In genomic region chr15:47551079-47551478, GRCh38 we compare ENCODE assay signal across 20 cellular contexts.
DNase-seq lines count a peak whose midpoint lies in the region; ATAC-seq and TF ChIP-seq lines count a peak whose summit lies in the region.
"Had no signal": no experiment of that assay in that cellular context is flagged by ENCODE, and none has a peak within 500 bp of the region (broad histone marks: within the 10 kb centered on the region; RNA-seq: fewer than 3 reads in every experiment).

No MANE protein-coding gene starts in this region.

- H2AFZ ChIP-seq in Loucy (ENCODE audit: low read length) (no peak overlapping the region), neuronal stem cell (ENCODE audit: low read length) (no peak overlapping the region)

- H3K36me3 ChIP-seq in Loucy (ENCODE audit: insufficient read depth, low read length): no peaks in the 10 kb centered on the region
- H3K36me3 ChIP-seq in neuronal stem cell (replicated peaks in 1 of 2; ENCODE audit: control insufficient read depth in 2 of 2, insufficient read depth in 2 of 2, low read length in 2 of 2): no peaks in the 10 kb centered on the region
- no peaks in the 10 kb centered on the region for H3K36me3 ChIP-seq in stomach
- H3K36me3 ChIP-seq: lower lobe of right lung, Peyer's patch, suprapubic skin had no signal

- no peak overlapping the region for H2BK15ac ChIP-seq in neuronal stem cell (ENCODE audit: low read length)

- H3K4me2 ChIP-seq in Loucy (ENCODE audit: low read depth, low read length, poor library complexity, severe bottlenecking): no peak overlapping the region
- H3K4me2 ChIP-seq in neuronal stem cell (ENCODE audit: insufficient read depth, low read length, poor library complexity, severe bottlenecking): no peak overlapping the region
- H3K4me2 ChIP-seq: A549 had no signal

- no peak overlapping the region for H4K91ac ChIP-seq in neuronal stem cell (ENCODE audit: low read depth, low read length, poor library complexity)

- H3K9me3 ChIP-seq in Loucy (ENCODE audit: insufficient read depth, low read depth, low read length) (no peaks in the 10 kb centered on the region), neuronal stem cell (replicated peaks in 1 of 2; ENCODE audit: control insufficient read depth in 2 of 2, insufficient read depth in 1 of 2, low read depth in 1 of 2, low read length in 2 of 2) (no peaks in the 10 kb centered on the region), stomach (no peaks in the 10 kb centered on the region)
- H3K9me3 ChIP-seq: A549, lower lobe of right lung, Peyer's patch, suprapubic skin had no signal

- no peak overlapping the region for H3K9ac ChIP-seq in Loucy (ENCODE audit: low read depth, low read length, poor library complexity, severe bottlenecking)
- H3K9ac ChIP-seq in neuronal stem cell (ENCODE audit: low read depth, low read length, poor library complexity): peak overlapping the region; percentile 51

- DNase-seq in NCI-H82 (lab: John Stamatoyannopoulos, UW): peak; percentile 57
- no peak for DNase-seq in NCI-H82 treated with DMSO at 0.1 percent for 48 hours (lab: John Stamatoyannopoulos, UW; ENCODE audit: unreplicated experiment)
- DNase-seq in dermis blood vessel endothelial cell: peak; percentile 9
- peak; percentile 8 for DNase-seq in neuronal stem cell (ENCODE audit: low spot score)
- no peak for DNase-seq in GF-D8 (lab: John Stamatoyannopoulos, UW)
- no peak for DNase-seq in stomach
- DNase-seq: COR-L47; dorsolateral prefrontal cortex; H7; Karpas-422; lower lobe of right lung; naive thymus-derived CD8-positive, alpha-beta T cell; NCI-H1694; Peyer's patch; T-helper 1 cell had no signal

- no peak overlapping the region for H3K18ac ChIP-seq in neuronal stem cell (ENCODE audit: low read length)

- no peak for TF ChIP-seq POLR2A in stomach (IDR thresholded peaks at IDR 0.05)

- H3K23ac ChIP-seq in neuronal stem cell (ENCODE audit: low read depth, low read length, poor library complexity): no peak overlapping the region

- no peak overlapping the region for H2BK5ac ChIP-seq in neuronal stem cell (ENCODE audit: low read length)

- H3K27me3 ChIP-seq in Loucy (ENCODE audit: insufficient read depth, low read length, poor library complexity, severe bottlenecking) (no peaks in the 10 kb centered on the region), neuronal stem cell (ENCODE audit: control insufficient read depth in 3 of 3, insufficient read depth in 3 of 3, low read depth in 1 of 3, low read length in 3 of 3) (no peaks in the 10 kb centered on the region), stomach (no peaks in the 10 kb centered on the region)
- H3K27me3 ChIP-seq: dorsolateral prefrontal cortex, Peyer's patch, suprapubic skin had no signal

- no peak overlapping the region for H2BK120ac ChIP-seq in neuronal stem cell (ENCODE audit: low read depth, low read length)

- intact Hi-C loops in stomach (cut with DNase I; ENCODE audit: low total_unique reads): no loop called here

- peak; percentile 19; the same call in 1 of the 2 replicates for TF ChIP-seq CTCF in Loucy (conservative IDR thresholded peaks at IDR 0.05; ENCODE audit: low read length)
- TF ChIP-seq CTCF in stomach (IDR thresholded peaks at IDR 0.05): no peak

- no peaks in the 10 kb centered on the region for H3K9me2 ChIP-seq in Loucy (replicated peaks; ENCODE audit: low read depth, low read length)

- H3K4me1 ChIP-seq in Loucy (ENCODE audit: insufficient read depth, low read length, poor library complexity, severe bottlenecking) (no peaks in the 10 kb centered on the region), neuronal stem cell (ENCODE audit: control insufficient read depth in 2 of 2, insufficient read depth in 1 of 2, low read depth in 1 of 2, low read length in 2 of 2) (peaks cover 0 to 8% of the 10 kb centered on the region in 2 donors), stomach (peaks cover 0 to 4% (median 0%) of the 10 kb centered on the region in 4 donors)
- H3K4me1 ChIP-seq: A549, lower lobe of right lung, Peyer's patch, suprapubic skin had no signal

- H3F3A ChIP-seq in Loucy (ENCODE audit: low read depth): no peaks in the 10 kb centered on the region

- no peaks in the 10 kb centered on the region for H3K79me1 ChIP-seq in neuronal stem cell (ENCODE audit: low read depth, low read length)

- no peak for ATAC-seq in HG02870 (IDR thresholded peaks at IDR 0.05; ENCODE audit: unreplicated experiment)
- ATAC-seq: A549; naive thymus-derived CD8-positive, alpha-beta T cell had no signal

- no peaks in the 10 kb centered on the region for H3K79me2 ChIP-seq in Loucy (ENCODE audit: insufficient read depth, low read length)

- no CpG with 5 or more reads among the region's 1 CpG for WGBS in neuronal stem cell (ENCODE audit: extremely low coverage in 2 of 2, insufficient read length in 2 of 2, insufficient replicate concordance in 1 of 2), 2 donors
- WGBS in stomach, 5 donors: 88 to 100% (median 97%) methylated on average over 1 of the region's 1 CpG

- no peak overlapping the region for H2BK12ac ChIP-seq in neuronal stem cell (ENCODE audit: low read length)

- no peak overlapping the region for H2AK5ac ChIP-seq in neuronal stem cell (ENCODE audit: low read depth, low read length)

- no peak overlapping the region for H4K8ac ChIP-seq in neuronal stem cell (ENCODE audit: low read depth, low read length)

- no peaks in the 10 kb centered on the region for H4K20me1 ChIP-seq in Loucy (ENCODE audit: insufficient read depth, low read length, poor library complexity, severe bottlenecking)

- TF ChIP-seq EP300 in stomach (IDR thresholded peaks at IDR 0.05): no peak

- H3K27ac ChIP-seq in neuronal stem cell (replicated peaks; ENCODE audit: low read length) (no peak overlapping the region), stomach (no peak overlapping the region)
- H3K27ac ChIP-seq: A549, dorsolateral prefrontal cortex, HL-60, lower lobe of right lung, Peyer's patch, suprapubic skin had no signal

- H3K4me3 ChIP-seq in Loucy (ENCODE audit: low read length, poor library complexity, severe bottlenecking): no peak overlapping the region
- H3K4me3 ChIP-seq in neuronal stem cell (ENCODE audit: low read length in 2 of 2): no peak overlapping the region
- no peak overlapping the region for H3K4me3 ChIP-seq in stomach
- H3K4me3 ChIP-seq: A549, dorsolateral prefrontal cortex, lower lobe of right lung, Peyer's patch, suprapubic skin had no signal

- no peak overlapping the region for H3K4ac ChIP-seq in neuronal stem cell (ENCODE audit: low read length)

- no peak overlapping the region for H3K14ac ChIP-seq in neuronal stem cell (ENCODE audit: low read length)

Comparison
In these comparisons a context has a peak if more than half of its experiments do, and no peak if none do; other contexts are left out.
1. DNase-seq: peak in NCI-H82 (single experiment), dermis blood vessel endothelial cell (single experiment) and neuronal stem cell (single experiment); none in NCI-H82 treated with DMSO at 0.1 percent for 48 hours (single experiment), GF-D8 (single experiment) and stomach (single experiment).